In the genomic region with DNA sequence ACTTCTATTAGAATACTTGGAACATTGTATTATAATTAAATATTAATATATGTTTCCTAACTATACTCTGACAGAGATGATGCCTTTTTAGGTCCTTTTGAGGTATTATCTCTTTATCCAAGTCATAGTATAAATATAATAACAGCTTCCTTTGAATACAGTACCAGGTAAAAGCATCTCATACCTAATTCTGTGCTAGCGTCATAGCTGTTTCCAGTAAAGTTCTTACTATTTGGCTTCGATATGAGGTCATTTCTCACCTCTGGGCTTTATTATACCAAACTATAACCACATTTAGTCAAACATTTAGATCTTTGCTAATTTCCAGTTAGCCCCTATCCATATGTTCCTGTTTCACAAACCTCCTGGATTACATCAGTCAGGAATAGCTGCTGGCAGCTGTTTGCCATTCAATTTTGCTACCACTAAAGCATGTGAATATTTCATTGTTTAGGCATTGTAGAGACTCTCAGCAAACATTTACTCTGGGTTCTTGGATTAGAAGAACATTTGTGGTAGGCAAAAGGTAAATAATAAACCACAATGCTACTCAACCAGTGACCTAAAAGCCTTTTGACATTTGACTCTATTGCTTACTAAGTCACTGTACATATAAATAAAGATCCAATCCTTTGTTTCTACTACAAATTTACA, we compare ENCODE assay signal across 1 cellular context.
A peak's percentile ranks its signal among the peaks of the same experiment; 100 is the strongest.
TF ChIP-seq lines count a peak whose summit lies in the region.

No MANE protein-coding gene starts in this region.

TF ChIP-seq in HepG2, 621 proteins besides CTCF, POLR2A, EP300 and RAD21 (continued from another document):
- no peak for TF ChIP-seq SP4 (CRISPR knock-in tag; IDR thresholded peaks at IDR 0.05)
- TF ChIP-seq CEBPG (CRISPR knock-in tag; IDR thresholded peaks at IDR 0.05) = peak; percentile 63
- TF ChIP-seq ZNF550 (CRISPR knock-in tag; IDR thresholded peaks at IDR 0.05; ENCODE audit: borderline replicate concordance) = no peak
- TF ChIP-seq NFIC (IDR thresholded peaks at IDR 0.05; ENCODE audit: low read length) = peak; percentile 72; the same call in 1 of the 2 replicates
- TF ChIP-seq, protein P1, sequence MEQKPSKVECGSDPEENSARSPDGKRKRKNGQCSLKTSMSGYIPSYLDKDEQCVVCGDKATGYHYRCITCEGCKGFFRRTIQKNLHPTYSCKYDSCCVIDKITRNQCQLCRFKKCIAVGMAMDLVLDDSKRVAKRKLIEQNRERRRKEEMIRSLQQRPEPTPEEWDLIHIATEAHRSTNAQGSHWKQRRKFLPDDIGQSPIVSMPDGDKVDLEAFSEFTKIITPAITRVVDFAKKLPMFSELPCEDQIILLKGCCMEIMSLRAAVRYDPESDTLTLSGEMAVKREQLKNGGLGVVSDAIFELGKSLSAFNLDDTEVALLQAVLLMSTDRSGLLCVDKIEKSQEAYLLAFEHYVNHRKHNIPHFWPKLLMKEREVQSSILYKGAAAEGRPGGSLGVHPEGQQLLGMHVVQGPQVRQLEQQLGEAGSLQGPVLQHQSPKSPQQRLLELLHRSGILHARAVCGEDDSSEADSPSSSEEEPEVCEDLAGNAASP (CRISPR knock-in tag; IDR thresholded peaks at IDR 0.05; ENCODE audit: borderline replicate concordance) = peak; percentile 12; the same call in 1 of the 2 replicates
- TF ChIP-seq, protein P2, sequence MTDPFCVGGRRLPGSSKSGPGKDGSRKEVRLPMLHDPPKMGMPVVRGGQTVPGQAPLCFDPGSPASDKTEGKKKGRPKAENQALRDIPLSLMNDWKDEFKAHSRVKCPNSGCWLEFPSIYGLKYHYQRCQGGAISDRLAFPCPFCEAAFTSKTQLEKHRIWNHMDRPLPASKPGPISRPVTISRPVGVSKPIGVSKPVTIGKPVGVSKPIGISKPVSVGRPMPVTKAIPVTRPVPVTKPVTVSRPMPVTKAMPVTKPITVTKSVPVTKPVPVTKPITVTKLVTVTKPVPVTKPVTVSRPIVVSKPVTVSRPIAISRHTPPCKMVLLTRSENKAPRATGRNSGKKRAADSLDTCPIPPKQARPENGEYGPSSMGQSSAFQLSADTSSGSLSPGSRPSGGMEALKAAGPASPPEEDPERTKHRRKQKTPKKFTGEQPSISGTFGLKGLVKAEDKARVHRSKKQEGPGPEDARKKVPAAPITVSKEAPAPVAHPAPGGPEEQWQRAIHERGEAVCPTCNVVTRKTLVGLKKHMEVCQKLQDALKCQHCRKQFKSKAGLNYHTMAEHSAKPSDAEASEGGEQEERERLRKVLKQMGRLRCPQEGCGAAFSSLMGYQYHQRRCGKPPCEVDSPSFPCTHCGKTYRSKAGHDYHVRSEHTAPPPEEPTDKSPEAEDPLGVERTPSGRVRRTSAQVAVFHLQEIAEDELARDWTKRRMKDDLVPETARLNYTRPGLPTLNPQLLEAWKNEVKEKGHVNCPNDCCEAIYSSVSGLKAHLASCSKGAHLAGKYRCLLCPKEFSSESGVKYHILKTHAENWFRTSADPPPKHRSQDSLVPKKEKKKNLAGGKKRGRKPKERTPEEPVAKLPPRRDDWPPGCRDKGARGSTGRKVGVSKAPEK (CRISPR knock-in tag; IDR thresholded peaks at IDR 0.05; ENCODE audit: borderline replicate concordance) = no peak
- peak; percentile 53 for TF ChIP-seq SKI (IDR thresholded peaks at IDR 0.05; ENCODE audit: partially characterized antibody)
- peak; percentile 63; the same call in 1 of the 2 replicates for TF ChIP-seq SSRP1 (CRISPR knock-in tag; IDR thresholded peaks at IDR 0.05)
- TF ChIP-seq KLF16 (CRISPR knock-in tag; IDR thresholded peaks at IDR 0.05) = peak in 1 of 2 experiments; percentile 64; a peak in 1 of 4 replicates
- no peak for TF ChIP-seq ZSCAN31 (CRISPR knock-in tag; IDR thresholded peaks at IDR 0.05; ENCODE audit: low read depth)
- peak; percentile 54; the same call in 1 of the 2 replicates for TF ChIP-seq FOSL2 (CRISPR knock-in tag; IDR thresholded peaks at IDR 0.05)
- peak; percentile 92 for TF ChIP-seq HMG20A (CRISPR knock-in tag; IDR thresholded peaks at IDR 0.05; ENCODE audit: borderline replicate concordance)
- TF ChIP-seq HDAC2 (CRISPR knock-in tag; IDR thresholded peaks at IDR 0.05) = peak; percentile 62; the same call in 1 of the 2 replicates
- no peak for TF ChIP-seq ZNF891 (CRISPR knock-in tag; IDR thresholded peaks at IDR 0.05)
- TF ChIP-seq TEAD3 (CRISPR knock-in tag; optimal IDR thresholded peaks at IDR 0.05; ENCODE audit: borderline replicate concordance) = peak; percentile 24
- no peak for TF ChIP-seq ZNF350 (CRISPR knock-in tag; IDR thresholded peaks at IDR 0.05; ENCODE audit: borderline replicate concordance, low read depth)
- TF ChIP-seq NR2F1 (CRISPR knock-in tag; IDR thresholded peaks at IDR 0.05) = peak in 1 of 2 experiments; percentile 94; a peak in 2 of 4 replicates
- TF ChIP-seq, protein P3, sequence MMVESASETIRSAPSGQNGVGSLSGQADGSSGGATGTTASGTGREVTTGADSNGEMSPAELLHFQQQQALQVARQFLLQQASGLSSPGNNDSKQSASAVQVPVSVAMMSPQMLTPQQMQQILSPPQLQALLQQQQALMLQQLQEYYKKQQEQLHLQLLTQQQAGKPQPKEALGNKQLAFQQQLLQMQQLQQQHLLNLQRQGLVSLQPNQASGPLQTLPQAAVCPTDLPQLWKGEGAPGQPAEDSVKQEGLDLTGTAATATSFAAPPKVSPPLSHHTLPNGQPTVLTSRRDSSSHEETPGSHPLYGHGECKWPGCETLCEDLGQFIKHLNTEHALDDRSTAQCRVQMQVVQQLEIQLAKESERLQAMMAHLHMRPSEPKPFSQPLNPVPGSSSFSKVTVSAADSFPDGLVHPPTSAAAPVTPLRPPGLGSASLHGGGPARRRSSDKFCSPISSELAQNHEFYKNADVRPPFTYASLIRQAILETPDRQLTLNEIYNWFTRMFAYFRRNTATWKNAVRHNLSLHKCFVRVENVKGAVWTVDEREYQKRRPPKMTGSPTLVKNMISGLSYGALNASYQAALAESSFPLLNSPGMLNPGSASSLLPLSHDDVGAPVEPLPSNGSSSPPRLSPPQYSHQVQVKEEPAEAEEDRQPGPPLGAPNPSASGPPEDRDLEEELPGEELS (CRISPR knock-in tag; IDR thresholded peaks at IDR 0.05) = peak; percentile 71
- peak; percentile 51; the same call in 1 of the 2 replicates for TF ChIP-seq BHLHE40 (IDR thresholded peaks at IDR 0.05; ENCODE audit: low read length)
- peak; percentile 93 for TF ChIP-seq NR2F2 (IDR thresholded peaks at IDR 0.05; ENCODE audit: borderline replicate concordance, low read depth)
- peak; percentile 27 for TF ChIP-seq ZFP36 (IDR thresholded peaks at IDR 0.05; ENCODE audit: borderline replicate concordance, low read depth, low read length, partially characterized antibody)
- TF ChIP-seq GATAD2A (CRISPR knock-in tag; IDR thresholded peaks at IDR 0.05) = peak; percentile 82
- no peak for TF ChIP-seq MED1 (CRISPR knock-in tag; IDR thresholded peaks at IDR 0.05)
- TF ChIP-seq, protein P4, sequence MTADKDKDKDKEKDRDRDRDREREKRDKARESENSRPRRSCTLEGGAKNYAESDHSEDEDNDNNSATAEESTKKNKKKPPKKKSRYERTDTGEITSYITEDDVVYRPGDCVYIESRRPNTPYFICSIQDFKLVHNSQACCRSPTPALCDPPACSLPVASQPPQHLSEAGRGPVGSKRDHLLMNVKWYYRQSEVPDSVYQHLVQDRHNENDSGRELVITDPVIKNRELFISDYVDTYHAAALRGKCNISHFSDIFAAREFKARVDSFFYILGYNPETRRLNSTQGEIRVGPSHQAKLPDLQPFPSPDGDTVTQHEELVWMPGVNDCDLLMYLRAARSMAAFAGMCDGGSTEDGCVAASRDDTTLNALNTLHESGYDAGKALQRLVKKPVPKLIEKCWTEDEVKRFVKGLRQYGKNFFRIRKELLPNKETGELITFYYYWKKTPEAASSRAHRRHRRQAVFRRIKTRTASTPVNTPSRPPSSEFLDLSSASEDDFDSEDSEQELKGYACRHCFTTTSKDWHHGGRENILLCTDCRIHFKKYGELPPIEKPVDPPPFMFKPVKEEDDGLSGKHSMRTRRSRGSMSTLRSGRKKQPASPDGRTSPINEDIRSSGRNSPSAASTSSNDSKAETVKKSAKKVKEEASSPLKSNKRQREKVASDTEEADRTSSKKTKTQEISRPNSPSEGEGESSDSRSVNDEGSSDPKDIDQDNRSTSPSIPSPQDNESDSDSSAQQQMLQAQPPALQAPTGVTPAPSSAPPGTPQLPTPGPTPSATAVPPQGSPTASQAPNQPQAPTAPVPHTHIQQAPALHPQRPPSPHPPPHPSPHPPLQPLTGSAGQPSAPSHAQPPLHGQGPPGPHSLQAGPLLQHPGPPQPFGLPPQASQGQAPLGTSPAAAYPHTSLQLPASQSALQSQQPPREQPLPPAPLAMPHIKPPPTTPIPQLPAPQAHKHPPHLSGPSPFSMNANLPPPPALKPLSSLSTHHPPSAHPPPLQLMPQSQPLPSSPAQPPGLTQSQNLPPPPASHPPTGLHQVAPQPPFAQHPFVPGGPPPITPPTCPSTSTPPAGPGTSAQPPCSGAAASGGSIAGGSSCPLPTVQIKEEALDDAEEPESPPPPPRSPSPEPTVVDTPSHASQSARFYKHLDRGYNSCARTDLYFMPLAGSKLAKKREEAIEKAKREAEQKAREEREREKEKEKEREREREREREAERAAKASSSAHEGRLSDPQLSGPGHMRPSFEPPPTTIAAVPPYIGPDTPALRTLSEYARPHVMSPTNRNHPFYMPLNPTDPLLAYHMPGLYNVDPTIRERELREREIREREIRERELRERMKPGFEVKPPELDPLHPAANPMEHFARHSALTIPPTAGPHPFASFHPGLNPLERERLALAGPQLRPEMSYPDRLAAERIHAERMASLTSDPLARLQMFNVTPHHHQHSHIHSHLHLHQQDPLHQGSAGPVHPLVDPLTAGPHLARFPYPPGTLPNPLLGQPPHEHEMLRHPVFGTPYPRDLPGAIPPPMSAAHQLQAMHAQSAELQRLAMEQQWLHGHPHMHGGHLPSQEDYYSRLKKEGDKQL (CRISPR knock-in tag; IDR thresholded peaks at IDR 0.05; ENCODE audit: low read depth) = peak; percentile 94
- 0 out of 2 replicates have a peak, but pooled peaks have one; percentile 50 for TF ChIP-seq DNMT3B (CRISPR knock-in tag; conservative IDR thresholded peaks at IDR 0.05)
- peak; percentile 40; the same call in 1 of the 2 replicates for TF ChIP-seq FOXA1 (IDR thresholded peaks at IDR 0.05)
- peak; percentile 87 for TF ChIP-seq FOXA1 (CRISPR knock-in tag; IDR thresholded peaks at IDR 0.05)
TF ChIP-seq in HepG2: peak in this region for 54.
